10 cellular contexts compared by ENCODE assay signal in the genomic region with DNA sequence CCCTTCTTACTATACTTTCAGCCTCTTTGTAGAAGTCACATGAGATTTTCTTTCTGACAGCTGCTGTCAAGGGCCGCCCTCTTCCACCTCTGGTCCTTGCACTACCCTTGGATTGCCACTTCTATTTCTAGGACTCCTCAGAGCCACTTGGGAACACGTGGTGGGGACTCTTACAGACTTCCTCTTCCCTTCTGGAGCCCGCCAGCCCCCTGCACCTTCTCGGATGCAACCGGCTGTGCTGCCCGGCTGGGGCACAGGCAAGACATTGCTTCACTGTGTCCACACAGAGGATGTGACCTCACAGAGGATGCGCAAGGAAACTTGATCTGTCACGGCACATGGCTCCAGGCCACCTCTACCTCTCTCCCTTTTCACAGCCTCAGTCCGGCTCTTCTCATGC. TPM values are rescaled to one million over a fixed set of nuclear protein-coding genes. Genes with fewer than 3 reads are reported as not detected.
DNase-seq lines count a peak whose midpoint lies in the region; ATAC-seq and TF ChIP-seq lines count a peak whose summit lies in the region.
"Had no signal": no experiment of that assay in that cellular context is flagged by ENCODE, and none has a peak within 500 bp of the region (broad histone marks: within the 10 kb centered on the region; RNA-seq: fewer than 3 reads in every experiment).

No MANE protein-coding gene starts in this region.

- in situ Hi-C loops in mammary epithelial cell (cut with MboI; ENCODE audit: low sequenced_read_pairs in 2 of 2): no loop called here

- dilution Hi-C loops in mammary epithelial cell (cut with HindIII; ENCODE audit: low sequenced_read_pairs): no loop called here

- CTCF ChIA-PET in T-cell (lab: Charles Lee) (no interaction called here), mammary epithelial cell (lab: Charles Lee; ENCODE audit: low non-redundant PET) (no interaction called here)

- H3K9ac ChIP-seq in mammary epithelial cell (ENCODE audit: insufficient read depth, low read length): no peak overlapping the region

- POLR2A ChIA-PET in T-cell (lab: Charles Lee): interaction anchor here in 1 of 2 donors (0.9 kb wide), 1 partner anchor 10 kb away, joined by 3 read pairs; no protein-coding TSS in a partner anchor

- H3K4me2 ChIP-seq in mammary epithelial cell (ENCODE audit: insufficient read depth, low read depth, low read length): no peak overlapping the region

- no peaks in the 10 kb centered on the region for H3K27me3 ChIP-seq in right cardiac atrium (ENCODE audit: control insufficient read depth, insufficient read depth)
- no peaks in the 10 kb centered on the region for H3K27me3 ChIP-seq in mammary epithelial cell (ENCODE audit: insufficient read depth, low read length)

- no peaks in the 10 kb centered on the region for H3K36me3 ChIP-seq in mammary epithelial cell (ENCODE audit: insufficient read depth, low read length)

- H3K27me3 Mint-ChIP-seq in T-cell: no peaks in the 10 kb centered on the region

- H3K4me3 Mint-ChIP-seq in T-cell: peak overlapping the region; percentile 47 to 90 (median 53)

- no peak overlapping the region for H3K4me3 ChIP-seq in right cardiac atrium (ENCODE audit: low read length)
- no peak overlapping the region for H3K4me3 ChIP-seq in mammary epithelial cell (replicated peaks in 1 of 3; ENCODE audit: insufficient read depth in 1 of 3, low read depth in 2 of 3, low read length in 3 of 3)
- H3K4me3 ChIP-seq: skin epidermis had no signal

- peaks cover 9% of the 10 kb centered on the region for H3K4me1 ChIP-seq in right cardiac atrium (ENCODE audit: control insufficient read depth, insufficient read depth, low read length)
- peaks cover 34% of the 10 kb centered on the region for H3K4me1 ChIP-seq in mammary epithelial cell (ENCODE audit: insufficient read depth, low read length)

- H4K20me1 ChIP-seq in mammary epithelial cell (ENCODE audit: insufficient read depth, low read length): no peaks in the 10 kb centered on the region

- H3K27ac ChIP-seq in right cardiac atrium (ENCODE audit: low read length): no peak overlapping the region
- H3K27ac ChIP-seq in mammary epithelial cell (ENCODE audit: insufficient read depth, low read depth, low read length): no peak overlapping the region

- H3K4me1 Mint-ChIP-seq in T-cell: peaks cover 72 to 89% (median 73%) of the 10 kb centered on the region in 3 donors

- WGBS in right cardiac atrium: 38% methylated on average over 9 of the region's 9 CpGs
- 87% methylated on average over 9 of the region's 9 CpGs for WGBS in mammary epithelial cell (ENCODE audit: low coverage, missing lambda C conversion rate)

- DNase-seq in Right ventricle myocardium inferior (ENCODE audit: missing footprints): peak; percentile 86
- DNase-seq in cardiac septum (ENCODE audit: low spot score): no peak
- DNase-seq in T-cell: peak in 11 of 34 experiments; percentile 12 to 56 (median 23)
- DNase-seq in right cardiac atrium: no peak
- no peak for DNase-seq in mammary epithelial cell
- DNase-seq in T-helper 9 cell: no peak
- DNase-seq: DMS 273 treated with DMSO at 0.1 percent for 48 hours had no signal

- no peak for TF ChIP-seq CTCF in mammary epithelial cell (conservative IDR thresholded peaks at IDR 0.05 in 1 of 2, IDR thresholded peaks at IDR 0.05 in 1 of 2; ENCODE audit: extremely low read depth in 1 of 2, insufficient read depth in 1 of 2, low read depth in 1 of 2, low read length in 2 of 2)

- H3K9me3 ChIP-seq in right cardiac atrium (ENCODE audit: control insufficient read depth, low read length): no peaks in the 10 kb centered on the region
- no peaks in the 10 kb centered on the region for H3K9me3 ChIP-seq in mammary epithelial cell (replicated peaks; ENCODE audit: insufficient read depth, low read length)

- peak; percentile 26 for ATAC-seq in Right ventricle myocardium inferior
- ATAC-seq in T-cell (replicated peaks in 1 of 4): no peak
- peak; percentile 2 to 24 for ATAC-seq in right cardiac atrium
- no peak for ATAC-seq in activated CD4-positive, CD25-positive, alpha-beta regulatory T cell treated with anti-CD3 and anti-CD28 coated beads, Interleukin-2, amount 50 U/mL, for 24 hours
- no peak for ATAC-seq in GM19328 (IDR thresholded peaks at IDR 0.05; ENCODE audit: unreplicated experiment)

- peaks cover 11% of the 10 kb centered on the region for H3K79me2 ChIP-seq in mammary epithelial cell (ENCODE audit: insufficient read depth, low read length)

- no peaks in the 10 kb centered on the region for H3K9me3 Mint-ChIP-seq in T-cell

- no peak overlapping the region for H2AFZ ChIP-seq in mammary epithelial cell (ENCODE audit: low read depth, low read length)

- H3K27ac Mint-ChIP-seq in T-cell: peak overlapping the region; percentile 92 to 96

- intact Hi-C loops in Right ventricle myocardium inferior (cut with DNase I): no loop called here
- intact Hi-C loops in cardiac septum (cut with DNase I): no loop called here
- intact Hi-C loops in right cardiac atrium (cut with DNase I): no loop called here
- intact Hi-C loops in mammary epithelial cell (cut with micrococcal nuclease): no loop called here

- H3K36me3 Mint-ChIP-seq in T-cell: peaks cover 4% of the 10 kb centered on the region

- BruUV-seq in mammary epithelial cell (replicated peaks; lab: Mats Ljungman, UMichigan): no TSS peak

RNA-seq across cellular contexts. Expression of gene IKBKE, which starts 2.4 kb away (rescaled TPM):
- total RNA-seq in Right ventricle myocardium inferior: 0.62 TPM
- total RNA-seq in cardiac septum: 0.97 TPM
- total RNA-seq in T-cell: 10 to 100 TPM; 60.7 to 84.7 (median 81.4) TPM
- 1 to 10 TPM; 1.1 to 2.0 (median 1.5) TPM for total RNA-seq in right cardiac atrium
- 0.54 TPM for polyA plus RNA-seq in right cardiac atrium
- 10 to 100 TPM in 1 of 2 donors, 1 to 10 TPM in 1; 9.2 to 11.6 TPM for total RNA-seq in mammary epithelial cell
- polyA plus RNA-seq in mammary epithelial cell: 6.7 TPM
- 5.5 TPM for polyA minus RNA-seq in mammary epithelial cell

RNA-seq across cellular contexts. Expression of gene RASSF5, which starts 39.4 kb away (rescaled TPM):
- total RNA-seq in Right ventricle myocardium inferior (5.3 TPM), cardiac septum (15.5 TPM), T-cell (100 to 1,000 TPM; 174 to 224 (median 204) TPM), right cardiac atrium (10 to 100 TPM; 17.4 to 29.0 (median 22.0) TPM), mammary epithelial cell (1 to 10 TPM; 3.5 to 6.7 TPM)
- polyA plus RNA-seq in right cardiac atrium (9.3 TPM), mammary epithelial cell (1.8 TPM)
- polyA minus RNA-seq in mammary epithelial cell: 3.4 TPM

Comparison
In these comparisons a context has a peak if more than half of its experiments do, and no peak if none do; other contexts are left out.
1. ATAC-seq: peak in Right ventricle myocardium inferior (single experiment) and right cardiac atrium (2 of 2); none in T-cell (0 of 4), activated CD4-positive, CD25-positive, alpha-beta regulatory T cell treated with anti-CD3 and anti-CD28 coated beads, Interleukin-2, amount 50 U/mL, for 24 hours (0 of 2) and GM19328 (single experiment).
2. RNA of gene IKBKE, which starts 2.4 kb away (total RNA-seq): 60.7 to 84.7 TPM in T-cell; 9.2 to 11.6 TPM in mammary epithelial cell, 1.1 to 2.0 TPM in right cardiac atrium, 0.97 TPM in cardiac septum (single experiment) and 0.62 TPM in Right ventricle myocardium inferior (single experiment); every median in the first group is over 4 times any median in the second.
3. RNA of gene RASSF5, which starts 39.4 kb away (total RNA-seq): 174 to 224 TPM in T-cell; 17.4 to 29.0 TPM in right cardiac atrium, 15.5 TPM in cardiac septum (single experiment), 3.5 to 6.7 TPM in mammary epithelial cell and 5.3 TPM in Right ventricle myocardium inferior (single experiment); every median in the first group is over 4 times any median in the second.